Comparison of ENCODE assay signal across 22 cellular contexts in genomic region chr20:48701702-48702101, GRCh38.
DNase-seq lines count a peak whose midpoint lies in the region; ATAC-seq and TF ChIP-seq lines count a peak whose summit lies in the region.
"Had no signal": no experiment of that assay in that cellular context is flagged by ENCODE, and none has a peak within 500 bp of the region (broad histone marks: within the 10 kb centered on the region; RNA-seq: fewer than 3 reads in every experiment).

No MANE protein-coding gene starts in this region.

- H3K4me3 ChIP-seq in CD4-positive, alpha-beta memory T cell (ENCODE audit: low read length in 2 of 2) = no peak overlapping the region
- H3K4me3 ChIP-seq: GM23248 had no signal

- H3K4me1 Mint-ChIP-seq in T-helper 1 cell treated with Interleukin-12 subunit alpha and Interleukin-12 subunit beta and Interleukin-4 antibody, amounts not matched to agents 30 μg/mL and 1 μg/mL, for 36 hours (ENCODE audit: low read depth) = peaks cover 34% of the 10 kb centered on the region
- H3K4me1 Mint-ChIP-seq in CD4-positive, alpha-beta memory T cell = peaks cover 23 to 67% (median 42%) of the 10 kb centered on the region in 4 donors
- peaks cover 40% of the 10 kb centered on the region for H3K4me1 Mint-ChIP-seq in endothelial cell (ENCODE audit: unreplicated experiment)

- no peak for TF ChIP-seq CTCF in endothelial cell (IDR thresholded peaks at IDR 0.05; ENCODE audit: unreplicated experiment)

- H3K9me3 ChIP-seq in CD4-positive, alpha-beta memory T cell (ENCODE audit: control insufficient read depth in 1 of 2, low read length in 2 of 2) = no peaks in the 10 kb centered on the region

- peak overlapping the region; percentile 29 for H3K27ac Mint-ChIP-seq in T-helper 1 cell treated with Interleukin-12 subunit alpha and Interleukin-12 subunit beta and Interleukin-4 antibody, amounts not matched to agents 30 μg/mL and 1 μg/mL, for 36 hours
- H3K27ac Mint-ChIP-seq in CD4-positive, alpha-beta memory T cell = peak overlapping the region in 4 of 7 donors; percentile 12 to 90 (median 79)
- peak overlapping the region; percentile 46 for H3K27ac Mint-ChIP-seq in endothelial cell (ENCODE audit: unreplicated experiment)

- H3K36me3 ChIP-seq in CD4-positive, alpha-beta memory T cell (ENCODE audit: insufficient read depth, low read length) = peaks cover 71% of the 10 kb centered on the region

- intact Hi-C loops in CD4-positive, alpha-beta memory T cell (cut with micrococcal nuclease) = no loop called here
- intact Hi-C loops in posterior vena cava (cut with DNase I) = no loop called here

- H3K36me3 Mint-ChIP-seq in T-helper 1 cell treated with Interleukin-12 subunit alpha and Interleukin-12 subunit beta and Interleukin-4 antibody, amounts not matched to agents 30 μg/mL and 1 μg/mL, for 36 hours (ENCODE audit: low read depth) = peaks cover 59% of the 10 kb centered on the region
- peaks cover 52 to 82% of the 10 kb centered on the region in 2 donors for H3K36me3 Mint-ChIP-seq in CD4-positive, alpha-beta memory T cell
- peaks cover 67% of the 10 kb centered on the region for H3K36me3 Mint-ChIP-seq in endothelial cell (ENCODE audit: low read depth, unreplicated experiment)

- POLR2A ChIA-PET in CD4-positive, alpha-beta memory T cell (lab: Charles Lee; ENCODE audit: partially characterized antibody) = no interaction called here

- H3K4me1 ChIP-seq in CD4-positive, alpha-beta memory T cell (ENCODE audit: insufficient read depth, low read length) = peaks cover 8% of the 10 kb centered on the region

- DNase-seq in T-helper 1 cell (no peak), endothelial cell (ENCODE audit: low spot score) (no peak), posterior vena cava (ENCODE audit: low spot score) (peak; percentile 57), COLO668 (lab: John Stamatoyannopoulos, UW; ENCODE audit: unreplicated experiment) (no peak), NCI-H2029 (lab: John Stamatoyannopoulos, UW) (no peak)
- no peak for DNase-seq in CD4-positive, alpha-beta memory T cell
- DNase-seq: AML-193, DMS79 treated with DMSO at 0.1 percent for 48 hours, GM23248, HCEC 1CT, IMR-90, Karpas-422, NCI-H1417 treated with DMSO at 0.1 percent for 48 hours, NCI-H187 treated with DMSO at 0.1 percent for 48 hours, NCI-H345, NCI-H524 treated with DMSO at 0.1 percent for 48 hours, PC-3 had no signal

- no peak for ATAC-seq in HG03039 (IDR thresholded peaks at IDR 0.05; ENCODE audit: unreplicated experiment)
- ATAC-seq: PC-3 had no signal

- no peaks in the 10 kb centered on the region for H3K9me3 Mint-ChIP-seq in T-helper 1 cell treated with Interleukin-12 subunit alpha and Interleukin-12 subunit beta and Interleukin-4 antibody, amounts not matched to agents 30 μg/mL and 1 μg/mL, for 36 hours
- H3K9me3 Mint-ChIP-seq in CD4-positive, alpha-beta memory T cell = peaks cover 0 to 1% (median 0%) of the 10 kb centered on the region in 8 donors
- no peaks in the 10 kb centered on the region for H3K9me3 Mint-ChIP-seq in endothelial cell (ENCODE audit: unreplicated experiment)

- CTCF ChIA-PET in CD4-positive, alpha-beta memory T cell (lab: Charles Lee; ENCODE audit: partially characterized antibody) = interaction anchor here (0.6 to 1.1 kb wide), 2 partner anchors 44 to 182 kb away, joined by 3 read pairs; no protein-coding TSS in a partner anchor

- no peak overlapping the region for H3K4me3 Mint-ChIP-seq in T-helper 1 cell treated with Interleukin-12 subunit alpha and Interleukin-12 subunit beta and Interleukin-4 antibody, amounts not matched to agents 30 μg/mL and 1 μg/mL, for 36 hours
- H3K4me3 Mint-ChIP-seq in CD4-positive, alpha-beta memory T cell = no peak overlapping the region
- peak overlapping the region; percentile 54 for H3K4me3 Mint-ChIP-seq in endothelial cell (ENCODE audit: unreplicated experiment)

- H3K27me3 ChIP-seq in CD4-positive, alpha-beta memory T cell (ENCODE audit: insufficient read depth, low read length) = no peaks in the 10 kb centered on the region

- H3K27me3 Mint-ChIP-seq in T-helper 1 cell treated with Interleukin-12 subunit alpha and Interleukin-12 subunit beta and Interleukin-4 antibody, amounts not matched to agents 30 μg/mL and 1 μg/mL, for 36 hours (ENCODE audit: low read depth) = no peaks in the 10 kb centered on the region
- no peaks in the 10 kb centered on the region for H3K27me3 Mint-ChIP-seq in CD4-positive, alpha-beta memory T cell
- peaks cover 17% of the 10 kb centered on the region for H3K27me3 Mint-ChIP-seq in endothelial cell (ENCODE audit: unreplicated experiment)

- H3K27ac ChIP-seq in CD4-positive, alpha-beta memory T cell (ENCODE audit: low read depth, low read length) = no peak overlapping the region
- H3K27ac ChIP-seq: 22Rv1, C4-2B, GM23248, RWPE1 had no signal

Comparison
In these comparisons a context has a peak if more than half of its experiments do, and no peak if none do; other contexts are left out.
1. H3K27ac Mint-ChIP-seq: peak in every context shown above with its lines; median percentile 79 in CD4-positive, alpha-beta memory T cell; 46 in endothelial cell; 29 in T-helper 1 cell treated with Interleukin-12 subunit alpha and Interleukin-12 subunit beta and Interleukin-4 antibody, amounts not matched to agents 30 μg/mL and 1 μg/mL, for 36 hours.